ENCODE assay signal across 1 cellular context in genomic region chr1:3275471-3276340, GRCh38.
TF ChIP-seq lines count a peak whose summit lies in the region.

No MANE protein-coding gene starts in this region.

TF ChIP-seq in H1, 55 proteins besides CTCF, POLR2A, EP300 and RAD21 (continued from another document):
- TF ChIP-seq CHD7 (IDR thresholded peaks at IDR 0.05; ENCODE audit: insufficient replicate concordance, low read length) (no peak), BACH1 (IDR thresholded peaks at IDR 0.05; ENCODE audit: low read length) (no peak), MAX (IDR thresholded peaks at IDR 0.05) (no peak), ATF2 (IDR thresholded peaks at IDR 0.05; ENCODE audit: low read length) (no peak), RNF2 (IDR thresholded peaks at IDR 0.05; ENCODE audit: borderline replicate concordance, low read depth, low read length, missing control alignments, poor library complexity, severe bottlenecking) (no peak), POLR2AphosphoS5 (IDR thresholded peaks at IDR 0.05; ENCODE audit: low read depth, low read length) (no peak), SP1 (IDR thresholded peaks at IDR 0.05; ENCODE audit: low read depth, low read length) (no peak), MAFK (IDR thresholded peaks at IDR 0.05; ENCODE audit: low read depth, low read length) (no peak), CHD2 (IDR thresholded peaks at IDR 0.05; ENCODE audit: low read length) (no peak), TAF1 (IDR thresholded peaks at IDR 0.05; ENCODE audit: low read depth, low read length) (no peak), CBX8 (IDR thresholded peaks at IDR 0.05; ENCODE audit: borderline replicate concordance, low read depth, low read length) (no peak)
